28 cellular contexts compared by ENCODE assay signal in the genomic region with DNA sequence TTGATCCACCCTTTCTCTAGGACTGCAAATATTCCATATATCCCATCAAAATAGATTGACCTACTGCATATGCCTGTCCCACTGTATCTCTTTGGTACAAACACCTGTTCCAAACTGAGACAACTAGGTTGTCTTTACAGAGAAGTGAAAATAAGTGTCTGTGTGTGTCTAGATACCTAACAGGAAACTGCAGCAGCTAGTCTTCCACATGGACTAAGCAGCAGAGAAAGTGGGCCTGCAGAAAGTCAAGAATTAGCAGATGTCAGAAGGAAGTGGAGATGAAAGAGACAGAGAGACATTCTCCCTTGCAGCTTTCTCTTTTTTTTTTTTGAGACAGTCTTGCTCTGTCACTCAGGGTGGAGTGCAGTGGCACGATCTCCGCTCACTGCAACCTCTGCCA. TPM values are rescaled to one million over a fixed set of nuclear protein-coding genes. Genes with fewer than 3 reads are reported as not detected.
"Had no signal": no experiment of that assay in that cellular context is flagged by ENCODE, and none has a peak within 500 bp of the region (broad histone marks: within the 10 kb centered on the region; RNA-seq: fewer than 3 reads in every experiment).

No MANE protein-coding gene starts in this region.

- H3K9me3 ChIP-seq: testis had no signal

- H3K27ac ChIP-seq: brain microvascular endothelial cell, coronary artery, testis had no signal

- FAIRE-seq: astrocyte, endothelial cell of umbilical vein, keratinocyte, urothelium cell line had no signal

- ATAC-seq: activated CD4-positive, alpha-beta T cell treated with anti-CD3 and anti-CD28 coated beads for 36 hours; esophagus mucosa; left cardiac atrium; left ventricle myocardium superior; right cardiac atrium; stimulated activated naive CD8-positive, alpha-beta T cell treated with anti-CD3 and anti-CD28 coated beads, Interleukin-15, Interleukin-2, amounts not matched to agents 100 U/mL and 50 U/mL, for 24 hours had no signal

- H3K4me3 ChIP-seq: coronary artery, testis had no signal

- H3K27me3 ChIP-seq: testis had no signal

- H3K4me1 ChIP-seq: testis had no signal

- DNase-seq: activated CD4-positive, alpha-beta T cell treated with anti-CD3 and anti-CD28 coated beads for 36 hours; activated CD4-positive, alpha-beta T cell treated with anti-CD3 and anti-CD28 coated beads, Interleukin-2, amount 50 U/mL, for 4 hours; activated CD4-positive, CD25-positive, alpha-beta regulatory T cell; activated CD8-positive, alpha-beta memory T cell treated with anti-CD3 and anti-CD28 coated beads, Interleukin-2, amount 50 U/mL, for 4 hours; activated gamma-delta T cell; activated naive CD4-positive, alpha-beta T cell treated with anti-CD3 and anti-CD28 coated beads, Interleukin-2, amount 50 U/mL, for 16 hours; activated T-cell treated with anti-CD3 and anti-CD28 coated beads, Interleukin-2, amount 50 U/mL, for 24 hours; amniotic stem cell; brain microvascular endothelial cell; foreskin fibroblast; head of caudate nucleus; hippocampal formation; left cardiac atrium; left ventricle myocardium superior; mammary epithelial cell; posterior cingulate gyrus; right cardiac atrium; stimulated activated CD4-positive, alpha-beta T cell treated with anti-CD3 and anti-CD28 coated beads, Interleukin-2, amount 100 ng/mL, for 48 hours; stimulated activated naive CD8-positive, alpha-beta T cell treated with anti-CD3 and anti-CD28 coated beads, Interleukin-15, Interleukin-2, amounts not matched to agents 100 U/mL and 50 U/mL, for 24 hours; testis; trophoblast cell had no signal

- H3K36me3 ChIP-seq: brain microvascular endothelial cell had no signal

RNA-seq across cellular contexts. Expression of gene RAB39A, which starts 3.9 kb away (rescaled TPM):
- total RNA-seq: endothelial cell of umbilical vein, esophagus mucosa, left ventricle myocardium superior, mammary epithelial cell, osteoblast had no signal
- polyA plus RNA-seq: endothelial cell of umbilical vein, keratinocyte, right cardiac atrium had no signal
